Comparison of ENCODE assay signal across 8 cellular contexts in the genomic region with DNA sequence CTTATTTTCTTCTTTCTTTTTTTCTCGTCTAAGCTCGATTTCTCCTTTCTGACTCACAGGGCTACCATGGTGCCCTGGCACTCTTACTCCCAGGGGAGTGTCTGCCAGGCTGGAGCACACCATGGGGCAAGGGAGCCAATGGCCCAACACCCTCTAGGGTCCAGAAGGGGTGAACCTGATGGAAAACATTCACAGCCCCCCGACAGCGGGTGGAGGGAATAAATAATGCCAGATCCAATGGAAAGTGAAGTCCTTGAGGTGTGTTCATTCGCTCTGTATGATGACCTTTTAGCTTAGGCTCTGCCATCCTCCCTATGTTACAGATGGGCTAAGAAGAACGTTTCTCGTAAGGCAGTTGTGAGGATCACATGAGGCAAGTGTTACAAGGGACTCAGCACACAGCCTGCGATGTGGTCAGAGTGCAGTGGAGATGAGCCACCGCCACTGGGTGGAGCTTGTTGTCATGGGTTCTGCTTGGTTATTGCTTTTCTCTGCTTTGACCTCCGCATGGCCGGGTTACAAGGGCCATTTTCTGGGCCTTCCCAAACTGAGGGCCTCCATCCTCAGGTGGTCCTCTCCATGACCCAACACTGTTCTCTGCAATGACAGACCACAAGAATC. TPM values are rescaled to one million over a fixed set of nuclear protein-coding genes. Genes with fewer than 3 reads are reported as not detected.
DNase-seq lines count a peak whose midpoint lies in the region; ATAC-seq and TF ChIP-seq lines count a peak whose summit lies in the region.

No MANE protein-coding gene starts in this region.

- peaks cover 5% of the 10 kb centered on the region for H3K36me3 Mint-ChIP-seq in activated CD8-positive, alpha-beta memory T cell treated with anti-CD3 and anti-CD28 coated beads, Interleukin-2, amount 10 ng/mL, durations not matched to agents 7 days and 5 days
- peaks cover 5 to 8% of the 10 kb centered on the region in 2 donors for H3K36me3 Mint-ChIP-seq in activated naive CD4-positive, alpha-beta T cell treated with anti-CD3 and anti-CD28 coated beads, Interleukin-2, amount 50 U/mL, for 72 hours
- no peaks in the 10 kb centered on the region for H3K36me3 Mint-ChIP-seq in mesothelial cell of epicardium

- POLR2A ChIA-PET in HEK293T (lab: Yijun Ruan, JAX), result interaction anchor here (1.0 kb wide), 1 partner anchor 9 kb away, joined by 4 read pairs; no protein-coding TSS in a partner anchor

- no peak overlapping the region for H3K27ac Mint-ChIP-seq in activated CD8-positive, alpha-beta memory T cell treated with anti-CD3 and anti-CD28 coated beads, Interleukin-2, amount 10 ng/mL, durations not matched to agents 7 days and 5 days
- no peak overlapping the region for H3K27ac Mint-ChIP-seq in activated naive CD4-positive, alpha-beta T cell treated with anti-CD3 and anti-CD28 coated beads, Interleukin-2, amount 50 U/mL, for 72 hours
- H3K27ac Mint-ChIP-seq in mesothelial cell of epicardium, result no peak overlapping the region

- CTCF ChIA-PET in activated CD8-positive, alpha-beta memory T cell treated with anti-CD3 and anti-CD28 coated beads, Interleukin-2, amount 10 ng/mL, durations not matched to agents 7 days and 5 days (lab: Charles Lee), result interaction anchor here (0.6 to 4.9 kb wide), 22 partner anchors 8 to 290 kb away, joined by 3 to 35 read pairs (median 4); a partner anchor contains a TSS
- CTCF ChIA-PET in HEK293T (lab: Yijun Ruan, JAX), result no interaction called here

- no peak overlapping the region for H3K4me3 Mint-ChIP-seq in activated CD8-positive, alpha-beta memory T cell treated with anti-CD3 and anti-CD28 coated beads, Interleukin-2, amount 10 ng/mL, durations not matched to agents 7 days and 5 days
- H3K4me3 Mint-ChIP-seq in mesothelial cell of epicardium, result no peak overlapping the region

- H3K9me3 Mint-ChIP-seq in activated CD8-positive, alpha-beta memory T cell treated with anti-CD3 and anti-CD28 coated beads, Interleukin-2, amount 10 ng/mL, durations not matched to agents 7 days and 5 days (ENCODE audit: low read depth), result no peaks in the 10 kb centered on the region
- H3K9me3 Mint-ChIP-seq in activated naive CD4-positive, alpha-beta T cell treated with anti-CD3 and anti-CD28 coated beads, Interleukin-2, amount 50 U/mL, for 72 hours, result no peaks in the 10 kb centered on the region
- H3K9me3 Mint-ChIP-seq in mesothelial cell of epicardium, result no peaks in the 10 kb centered on the region

- TF ChIP-seq CTCF in NB4 (IDR thresholded peaks at IDR 0.05; ENCODE audit: low read depth, low read length) (no peak), mesothelial cell of epicardium (IDR thresholded peaks at IDR 0.05; ENCODE audit: unreplicated experiment) (no peak)

- ATAC-seq in activated CD8-positive, alpha-beta memory T cell treated with anti-CD3 and anti-CD28 coated beads, Interleukin-2, amount 10 ng/mL, durations not matched to agents 7 days and 5 days, result peak; percentile 74
- peak; percentile 41 for ATAC-seq in HG02588 (IDR thresholded peaks at IDR 0.05; ENCODE audit: unreplicated experiment)
- ATAC-seq in activated naive CD4-positive, alpha-beta T cell treated with anti-CD3 and anti-CD28 coated beads, Interleukin-2, amount 50 U/mL, for 72 hours, result peak; percentile 61 to 71

- H3K27me3 Mint-ChIP-seq in activated CD8-positive, alpha-beta memory T cell treated with anti-CD3 and anti-CD28 coated beads, Interleukin-2, amount 10 ng/mL, durations not matched to agents 7 days and 5 days, result no peaks in the 10 kb centered on the region
- peaks cover 5% of the 10 kb centered on the region for H3K27me3 Mint-ChIP-seq in mesothelial cell of epicardium (ENCODE audit: low read depth)

- no peak for TF ChIP-seq POLR2A in NB4 (IDR thresholded peaks at IDR 0.05; ENCODE audit: extremely low read depth, insufficient read length)

- no peak overlapping the region for H3K4me3 ChIP-seq in NB4 (ENCODE audit: low read depth, low read length)

- H3K4me1 Mint-ChIP-seq in activated CD8-positive, alpha-beta memory T cell treated with anti-CD3 and anti-CD28 coated beads, Interleukin-2, amount 10 ng/mL, durations not matched to agents 7 days and 5 days, result peaks cover 8% of the 10 kb centered on the region
- H3K4me1 Mint-ChIP-seq in mesothelial cell of epicardium, result no peaks in the 10 kb centered on the region

- peak; percentile 90 for DNase-seq in activated CD8-positive, alpha-beta memory T cell treated with anti-CD3 and anti-CD28 coated beads, Interleukin-2, amount 10 ng/mL, durations not matched to agents 7 days and 5 days
- DNase-seq in activated CD8-positive, alpha-beta memory T cell treated with anti-CD3 and anti-CD28 coated beads for 24 hours, result no peak
- DNase-seq in NB4 (ENCODE audit: low read depth), result peak; percentile 61
- DNase-seq in activated naive CD4-positive, alpha-beta T cell treated with anti-CD3 and anti-CD28 coated beads, Interleukin-2, amount 50 U/mL, for 72 hours (ENCODE audit: low spot score in 2 of 2), result peak; percentile 57 to 64
- peak; percentile 38 for DNase-seq in renal cortical epithelial cell (ENCODE audit: low read depth)
- no peak for DNase-seq in HEK293T (ENCODE audit: extremely low spot score)
- DNase-seq in mesothelial cell of epicardium (ENCODE audit: low spot score in 2 of 2, unreplicated experiment in 2 of 2), result no peak

TF ChIP-seq in HEK293T, 16 proteins besides CTCF, POLR2A, EP300 and RAD21:
- TF ChIP-seq, protein P1, sequence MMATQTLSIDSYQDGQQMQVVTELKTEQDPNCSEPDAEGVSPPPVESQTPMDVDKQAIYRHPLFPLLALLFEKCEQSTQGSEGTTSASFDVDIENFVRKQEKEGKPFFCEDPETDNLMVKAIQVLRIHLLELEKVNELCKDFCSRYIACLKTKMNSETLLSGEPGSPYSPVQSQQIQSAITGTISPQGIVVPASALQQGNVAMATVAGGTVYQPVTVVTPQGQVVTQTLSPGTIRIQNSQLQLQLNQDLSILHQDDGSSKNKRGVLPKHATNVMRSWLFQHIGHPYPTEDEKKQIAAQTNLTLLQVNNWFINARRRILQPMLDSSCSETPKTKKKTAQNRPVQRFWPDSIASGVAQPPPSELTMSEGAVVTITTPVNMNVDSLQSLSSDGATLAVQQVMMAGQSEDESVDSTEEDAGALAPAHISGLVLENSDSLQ (IDR thresholded peaks at IDR 0.05), result no peak
- TF ChIP-seq SUZ12 (IDR thresholded peaks at IDR 0.05), result no peak
- no peak for TF ChIP-seq ZNF384 (IDR thresholded peaks at IDR 0.05)
- no peak for TF ChIP-seq ELF4 (IDR thresholded peaks at IDR 0.05)
- no peak for TF ChIP-seq FOXA1 (IDR thresholded peaks at IDR 0.05)
- no peak for TF ChIP-seq HDGF (IDR thresholded peaks at IDR 0.05; ENCODE audit: borderline replicate concordance)
- no peak for TF ChIP-seq SP1 (IDR thresholded peaks at IDR 0.05)
- no peak for TF ChIP-seq LEF1 (IDR thresholded peaks at IDR 0.05; ENCODE audit: borderline replicate concordance)
- no peak for TF ChIP-seq BHLHE40 (IDR thresholded peaks at IDR 0.05; ENCODE audit: borderline replicate concordance)
- TF ChIP-seq FOXM1 (IDR thresholded peaks at IDR 0.05; ENCODE audit: borderline replicate concordance), result no peak
- no peak for TF ChIP-seq TARDBP (IDR thresholded peaks at IDR 0.05)
- no peak for TF ChIP-seq CTBP1 (IDR thresholded peaks at IDR 0.05; ENCODE audit: borderline replicate concordance)

RNA-seq across cellular contexts. Expression of a gene that starts 3.5 kb away (rescaled TPM):
- total RNA-seq in activated CD8-positive, alpha-beta memory T cell treated with anti-CD3 and anti-CD28 coated beads, Interleukin-2, amount 10 ng/mL, durations not matched to agents 7 days and 5 days, result 10 to 100 TPM; 33.0 to 37.2 TPM
- 10 to 100 TPM; 31.4 to 37.3 TPM for total RNA-seq in activated naive CD4-positive, alpha-beta T cell treated with anti-CD3 and anti-CD28 coated beads, Interleukin-2, amount 50 U/mL, for 72 hours
- total RNA-seq in renal cortical epithelial cell, result 0.05 TPM in 1 of 2 replicates, not detected in the other
- not detected in 3 replicates for total RNA-seq in mesothelial cell of epicardium

RNA-seq across cellular contexts. Expression of a gene that starts 21.0 kb away (rescaled TPM):
- total RNA-seq in activated CD8-positive, alpha-beta memory T cell treated with anti-CD3 and anti-CD28 coated beads, Interleukin-2, amount 10 ng/mL, durations not matched to agents 7 days and 5 days, result under 1 TPM; 0.06 to 0.07 TPM
- under 1 TPM in 1 of 2 donors, not detected in 1; 0.05 TPM for total RNA-seq in activated naive CD4-positive, alpha-beta T cell treated with anti-CD3 and anti-CD28 coated beads, Interleukin-2, amount 50 U/mL, for 72 hours
- total RNA-seq in renal cortical epithelial cell (3.8 and 15.7 TPM in 2 replicates), mesothelial cell of epicardium (not detected in 3 replicates)

RNA-seq across cellular contexts. Expression of a gene that starts 28.0 kb away (rescaled TPM):
- total RNA-seq in activated CD8-positive, alpha-beta memory T cell treated with anti-CD3 and anti-CD28 coated beads, Interleukin-2, amount 10 ng/mL, durations not matched to agents 7 days and 5 days, result not detected
- total RNA-seq in activated naive CD4-positive, alpha-beta T cell treated with anti-CD3 and anti-CD28 coated beads, Interleukin-2, amount 50 U/mL, for 72 hours, result 10 to 100 TPM; 19.0 to 22.2 TPM
- total RNA-seq in renal cortical epithelial cell (not detected in 2 replicates), mesothelial cell of epicardium (not detected in 3 replicates)

RNA-seq across cellular contexts. Expression of a gene that starts 45.0 kb away (rescaled TPM):
- not detected for total RNA-seq in activated CD8-positive, alpha-beta memory T cell treated with anti-CD3 and anti-CD28 coated beads, Interleukin-2, amount 10 ng/mL, durations not matched to agents 7 days and 5 days
- not detected for total RNA-seq in activated naive CD4-positive, alpha-beta T cell treated with anti-CD3 and anti-CD28 coated beads, Interleukin-2, amount 50 U/mL, for 72 hours
- total RNA-seq in renal cortical epithelial cell (0.69 and 3.6 TPM in 2 replicates), mesothelial cell of epicardium (not detected in 3 replicates)

RNA-seq across cellular contexts. Expression of a gene that starts 59.8 kb away (rescaled TPM):
- not detected for total RNA-seq in activated CD8-positive, alpha-beta memory T cell treated with anti-CD3 and anti-CD28 coated beads, Interleukin-2, amount 10 ng/mL, durations not matched to agents 7 days and 5 days
- not detected for total RNA-seq in activated naive CD4-positive, alpha-beta T cell treated with anti-CD3 and anti-CD28 coated beads, Interleukin-2, amount 50 U/mL, for 72 hours
- total RNA-seq in renal cortical epithelial cell, result not detected in 2 replicates
- not detected in 3 replicates for total RNA-seq in mesothelial cell of epicardium

Comparison
In these comparisons a context has a peak if more than half of its experiments do, and no peak if none do; other contexts are left out.
1. DNase-seq: peak in activated CD8-positive, alpha-beta memory T cell treated with anti-CD3 and anti-CD28 coated beads, Interleukin-2, amount 10 ng/mL, durations not matched to agents 7 days and 5 days (single experiment), NB4 (single experiment), activated naive CD4-positive, alpha-beta T cell treated with anti-CD3 and anti-CD28 coated beads, Interleukin-2, amount 50 U/mL, for 72 hours (2 of 2) and renal cortical epithelial cell (single experiment); none in activated CD8-positive, alpha-beta memory T cell treated with anti-CD3 and anti-CD28 coated beads for 24 hours (single experiment), HEK293T (single experiment) and mesothelial cell of epicardium (0 of 2).
2. RNA of a gene that starts 3.5 kb away (total RNA-seq): 31.4 to 37.3 TPM in activated naive CD4-positive, alpha-beta T cell treated with anti-CD3 and anti-CD28 coated beads, Interleukin-2, amount 50 U/mL, for 72 hours and 33.0 to 37.2 TPM in activated CD8-positive, alpha-beta memory T cell treated with anti-CD3 and anti-CD28 coated beads, Interleukin-2, amount 10 ng/mL, durations not matched to agents 7 days and 5 days; 0.05 TPM in renal cortical epithelial cell and not detected in mesothelial cell of epicardium; every median in the first group is over 10 times any median in the second.
3. RNA of a gene that starts 28.0 kb away (total RNA-seq): 19.0 to 22.2 TPM in activated naive CD4-positive, alpha-beta T cell treated with anti-CD3 and anti-CD28 coated beads, Interleukin-2, amount 50 U/mL, for 72 hours; not detected in activated CD8-positive, alpha-beta memory T cell treated with anti-CD3 and anti-CD28 coated beads, Interleukin-2, amount 10 ng/mL, durations not matched to agents 7 days and 5 days, not detected in renal cortical epithelial cell and not detected in mesothelial cell of epicardium; every median in the first group is over 10 times any median in the second.
4. Peak in every context shown above with its lines, with median percentiles within 50 percentile points of each other: ATAC-seq.